ENCODE assay signal across 8 cellular contexts in the genomic region with DNA sequence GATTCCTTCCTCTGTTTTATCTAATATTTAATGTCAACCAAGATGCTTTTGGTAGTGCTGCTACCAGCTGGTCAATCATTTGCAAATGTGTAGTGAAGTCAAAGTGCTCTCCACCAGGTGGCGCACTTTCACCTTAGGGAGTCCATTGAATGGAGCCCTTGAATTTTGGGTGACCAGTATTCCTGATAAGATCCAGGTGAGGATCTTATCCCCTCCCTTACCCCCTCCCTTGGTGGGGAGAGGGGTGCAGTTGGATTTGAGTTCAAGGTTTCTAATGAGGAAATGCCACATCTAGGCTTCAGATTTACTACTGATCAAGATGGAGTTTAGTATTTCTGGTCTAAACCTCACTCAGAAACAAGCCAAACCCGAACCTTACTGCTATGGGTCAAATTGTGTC. TPM values are rescaled to one million over a fixed set of nuclear protein-coding genes. Genes with fewer than 3 reads are reported as not detected.
A peak's percentile ranks its signal among the peaks of the same experiment; 100 is the strongest.
DNase-seq lines count a peak whose midpoint lies in the region; ATAC-seq and TF ChIP-seq lines count a peak whose summit lies in the region.

No MANE protein-coding gene starts in this region.

- H3K4me3 ChIP-seq in parathyroid adenoma (ENCODE audit: low read depth, low read length) (no peak overlapping the region), upper lobe of left lung (no peak overlapping the region)

- H3K4me2 ChIP-seq in parathyroid adenoma (ENCODE audit: low read length) = no peak overlapping the region

- H3K9me3 ChIP-seq in parathyroid adenoma (ENCODE audit: control insufficient read depth, low read length) (no peaks in the 10 kb centered on the region), upper lobe of left lung (no peaks in the 10 kb centered on the region)

- H3K36me3 ChIP-seq in parathyroid adenoma (ENCODE audit: control insufficient read depth, insufficient read depth, low read length) = no peaks in the 10 kb centered on the region
- no peaks in the 10 kb centered on the region for H3K36me3 ChIP-seq in upper lobe of left lung

- H3K9ac ChIP-seq in parathyroid adenoma = no peak overlapping the region

- TF ChIP-seq EP300 in upper lobe of left lung (IDR thresholded peaks at IDR 0.05) = no peak

- H3K4me1 ChIP-seq in parathyroid adenoma (no peaks in the 10 kb centered on the region), upper lobe of left lung (peaks cover 3 to 12% (median 8%) of the 10 kb centered on the region in 4 donors)

- no peak for TF ChIP-seq POLR2A in upper lobe of left lung (IDR thresholded peaks at IDR 0.05)

- H3K27ac ChIP-seq in parathyroid adenoma = no peak overlapping the region
- no peak overlapping the region for H3K27ac ChIP-seq in upper lobe of left lung

- ATAC-seq in GM21423 (IDR thresholded peaks at IDR 0.05; ENCODE audit: unreplicated experiment) (peak; percentile 86), upper lobe of left lung (ENCODE audit: low FRiP score in 2 of 2) (peak; percentile 80)

- H3K27me3 ChIP-seq in parathyroid adenoma (ENCODE audit: control insufficient read depth, insufficient read depth, low read length) (no peaks in the 10 kb centered on the region), upper lobe of left lung (peaks cover 0 to 17% (median 15%) of the 10 kb centered on the region in 4 donors)

- TF ChIP-seq CTCF in LNCAP (IDR thresholded peaks at IDR 0.05) (peak; percentile 72), parathyroid adenoma (IDR thresholded peaks at IDR 0.05) (peak; percentile 91), upper lobe of left lung (IDR thresholded peaks at IDR 0.05) (peak; percentile 40 to 80 (median 77))

- WGBS in upper lobe of left lung, 2 donors = 38 to 47% methylated on average over 2 of the region's 2 CpGs

- DNase-seq in D341Med (ENCODE audit: low spot score) = peak; percentile 59
- peak; percentile 61 for DNase-seq in SHP77 treated with DMSO at 0.1 percent for 48 hours (lab: John Stamatoyannopoulos, UW)
- peak; percentile 45 to 77 (median 70) for DNase-seq in activated naive CD4-positive, alpha-beta T cell (lab: John Stamatoyannopoulos, UW)
- peak; percentile 57 for DNase-seq in germinal center (ENCODE audit: low spot score)
- DNase-seq in upper lobe of left lung = peak in 1 of 2 donors; percentile 88

- no peak overlapping the region for H2AFZ ChIP-seq in parathyroid adenoma

- H3K79me2 ChIP-seq in parathyroid adenoma = no peaks in the 10 kb centered on the region

RNA-seq across cellular contexts. Expression of a gene that starts 12.0 kb away (rescaled TPM):
- 10 to 100 TPM in 4 of 6 donors, 1 to 10 TPM in 2; 5.3 to 15.8 (median 13.4) TPM for total RNA-seq in upper lobe of left lung

RNA-seq across cellular contexts. Expression of a gene that starts 55.9 kb away (rescaled TPM):
- total RNA-seq in upper lobe of left lung = 1 to 10 TPM in 5 of 6 donors, under 1 TPM in 1; 0.39 to 5.4 (median 1.6) TPM
